In the genomic region with DNA sequence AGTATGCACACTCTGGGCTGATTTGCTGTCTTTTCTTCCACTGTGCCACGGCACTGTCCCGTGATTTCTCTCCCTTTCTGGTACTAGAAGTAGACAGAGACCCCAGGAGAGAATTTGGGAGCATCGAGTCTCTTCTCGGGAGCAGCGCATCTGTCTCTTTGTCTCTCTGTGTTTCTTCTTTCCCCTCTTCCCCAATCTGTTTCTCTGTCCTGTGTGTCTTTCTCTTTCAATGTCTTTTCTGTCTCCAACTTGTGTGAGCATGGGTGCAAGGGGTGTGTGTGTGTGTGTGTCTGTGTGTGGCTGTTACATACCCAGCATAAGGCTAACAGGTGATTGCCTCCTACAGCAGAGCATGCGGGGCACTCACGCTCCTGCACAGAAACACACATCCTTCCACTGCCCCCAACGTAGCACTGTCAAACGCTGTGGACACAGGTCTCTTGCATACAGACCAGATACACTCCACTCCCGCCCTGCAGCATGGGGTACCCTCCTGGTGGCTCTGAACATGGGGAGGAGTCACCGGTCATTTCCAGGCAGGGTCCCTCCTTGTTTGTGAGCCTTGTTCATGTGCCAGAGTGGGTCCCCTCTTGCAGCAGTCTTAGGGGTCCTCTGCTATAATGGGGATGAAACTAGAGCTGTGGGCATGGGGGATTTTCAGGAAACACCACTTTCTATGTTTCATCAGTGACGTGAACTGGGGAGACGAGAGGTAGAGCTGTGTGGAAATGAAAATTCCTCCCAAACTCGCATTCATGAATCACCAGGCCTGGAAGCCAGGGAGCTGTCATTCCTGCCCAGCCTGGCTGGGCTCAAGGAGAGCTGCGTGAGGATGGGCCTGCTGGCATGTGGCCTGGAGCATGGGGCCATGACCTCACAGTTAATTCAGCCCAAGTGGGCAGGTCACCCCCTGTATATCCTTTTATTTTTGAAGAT, we compare ENCODE assay signal across 9 cellular contexts. TPM values are rescaled to one million over a fixed set of nuclear protein-coding genes. Genes with fewer than 3 reads are reported as not detected.
A peak's percentile ranks its signal among the peaks of the same experiment; 100 is the strongest.
DNase-seq lines count a peak whose midpoint lies in the region; ATAC-seq and TF ChIP-seq lines count a peak whose summit lies in the region.
"Had no signal": no experiment of that assay in that cellular context is flagged by ENCODE, and none has a peak within 500 bp of the region (broad histone marks: within the 10 kb centered on the region; RNA-seq: fewer than 3 reads in every experiment).

No MANE protein-coding gene starts in this region.

- H3K9me2 ChIP-seq in hepatocyte (replicated peaks; ENCODE audit: insufficient read depth), result no peaks in the 10 kb centered on the region

- H3K4me1 ChIP-seq in hepatocyte (ENCODE audit: insufficient read depth), result no peaks in the 10 kb centered on the region

- no peak overlapping the region for H3K27ac Mint-ChIP-seq in activated T-helper 2 cell treated with anti-CD3 and anti-CD28 coated beads, Interferon-gamma antibody, Interleukin-2, Interleukin-4, amounts not matched to agents 10 μg/mL and 5 μg/mL and 100 μg/mL, durations not matched to agents 14 hours and 24 hours and 36 hours

- no peaks in the 10 kb centered on the region for H4K20me1 ChIP-seq in hepatocyte (ENCODE audit: insufficient read depth, poor library complexity, severe bottlenecking)

- no peaks in the 10 kb centered on the region for H3K9me3 Mint-ChIP-seq in activated T-helper 2 cell treated with anti-CD3 and anti-CD28 coated beads, Interferon-gamma antibody, Interleukin-2, Interleukin-4, amounts not matched to agents 10 μg/mL and 5 μg/mL and 100 μg/mL, durations not matched to agents 14 hours and 24 hours and 36 hours

- DNase-seq in DMS79 treated with DMSO at 0.1 percent for 48 hours (lab: John Stamatoyannopoulos, UW) (peak; percentile 5), DMS79 (lab: John Stamatoyannopoulos, UW) (no peak), hepatocyte (ENCODE audit: low spot score) (peak; percentile 26), stromal cell of bone marrow (ENCODE audit: low read depth) (peak; percentile 71), C1 segment of cervical spinal cord (lab: John Stamatoyannopoulos, UW) (no peak)
- DNase-seq in activated T-helper 2 cell treated with anti-CD3 and anti-CD28 coated beads, Interferon-gamma antibody, Interleukin-2, Interleukin-4, amounts not matched to agents 10 μg/mL and 5 μg/mL and 100 μg/mL, durations not matched to agents 14 hours and 24 hours and 36 hours (ENCODE audit: low spot score), result no peak

- no peak overlapping the region for H2AFZ ChIP-seq in hepatocyte

- intact Hi-C loops in activated T-helper 2 cell treated with anti-CD3 and anti-CD28 coated beads, Interferon-gamma antibody, Interleukin-2, Interleukin-4, amounts not matched to agents 10 μg/mL and 5 μg/mL and 100 μg/mL, durations not matched to agents 14 hours and 24 hours and 36 hours (cut with micrococcal nuclease), result loop anchor here (5.0 kb wide), 1 partner anchor 96 kb away; no protein-coding TSS in a partner anchor

- H3K4me2 ChIP-seq in hepatocyte, result peak overlapping the region; percentile 81

- no peaks in the 10 kb centered on the region for H3K9me3 ChIP-seq in hepatocyte (ENCODE audit: low read depth)

- no peak for TF ChIP-seq CTCF in hepatocyte (IDR thresholded peaks at IDR 0.05; ENCODE audit: poor library complexity)

- H3K36me3 ChIP-seq in hepatocyte (replicated peaks; ENCODE audit: insufficient read depth, low read depth), result no peaks in the 10 kb centered on the region

- H3K79me2 ChIP-seq in hepatocyte, result no peaks in the 10 kb centered on the region

- H3K27ac ChIP-seq in hepatocyte, result no peak overlapping the region
- H3K27ac ChIP-seq: C4-2B had no signal

- no peaks in the 10 kb centered on the region for H3K36me3 Mint-ChIP-seq in activated T-helper 2 cell treated with anti-CD3 and anti-CD28 coated beads, Interferon-gamma antibody, Interleukin-2, Interleukin-4, amounts not matched to agents 10 μg/mL and 5 μg/mL and 100 μg/mL, durations not matched to agents 14 hours and 24 hours and 36 hours (ENCODE audit: low read depth)

- ATAC-seq in HG02973 (IDR thresholded peaks at IDR 0.05; ENCODE audit: unreplicated experiment) (no peak), HG02938 (IDR thresholded peaks at IDR 0.05; ENCODE audit: unreplicated experiment) (no peak)

- peaks cover 11% of the 10 kb centered on the region for H3K4me1 Mint-ChIP-seq in activated T-helper 2 cell treated with anti-CD3 and anti-CD28 coated beads, Interferon-gamma antibody, Interleukin-2, Interleukin-4, amounts not matched to agents 10 μg/mL and 5 μg/mL and 100 μg/mL, durations not matched to agents 14 hours and 24 hours and 36 hours (ENCODE audit: low read depth)

- H3K27me3 ChIP-seq in hepatocyte, result peaks cover 35% of the 10 kb centered on the region

- no peak overlapping the region for H3K4me3 ChIP-seq in hepatocyte

- 58% methylated on average over 15 of the region's 15 CpGs for WGBS in hepatocyte (ENCODE audit: low lambda C conversion rate, missing lambda C conversion rate)

- H3K4me3 Mint-ChIP-seq in activated T-helper 2 cell treated with anti-CD3 and anti-CD28 coated beads, Interferon-gamma antibody, Interleukin-2, Interleukin-4, amounts not matched to agents 10 μg/mL and 5 μg/mL and 100 μg/mL, durations not matched to agents 14 hours and 24 hours and 36 hours (ENCODE audit: low read depth), result peak overlapping the region; percentile 55

- peaks cover 46% of the 10 kb centered on the region for H3K27me3 Mint-ChIP-seq in activated T-helper 2 cell treated with anti-CD3 and anti-CD28 coated beads, Interferon-gamma antibody, Interleukin-2, Interleukin-4, amounts not matched to agents 10 μg/mL and 5 μg/mL and 100 μg/mL, durations not matched to agents 14 hours and 24 hours and 36 hours (ENCODE audit: low read depth)

RNA-seq across cellular contexts. Expression of a gene that starts 1.0 kb away (rescaled TPM):
- 0.39 and 0.46 TPM in 2 replicates for total RNA-seq in activated T-helper 2 cell treated with anti-CD3 and anti-CD28 coated beads, Interferon-gamma antibody, Interleukin-2, Interleukin-4, amounts not matched to agents 10 μg/mL and 5 μg/mL and 100 μg/mL, durations not matched to agents 14 hours and 24 hours and 36 hours
- 0.60 and 0.87 TPM in 2 replicates for total RNA-seq in hepatocyte
- 0.95 and 2.1 TPM in 2 replicates for polyA plus RNA-seq in hepatocyte

Comparison
In these comparisons a context has a peak if more than half of its experiments do, and no peak if none do; other contexts are left out.
1. DNase-seq: peak in DMS79 treated with DMSO at 0.1 percent for 48 hours (single experiment), hepatocyte (single experiment) and stromal cell of bone marrow (single experiment); none in DMS79 (single experiment), activated T-helper 2 cell treated with anti-CD3 and anti-CD28 coated beads, Interferon-gamma antibody, Interleukin-2, Interleukin-4, amounts not matched to agents 10 μg/mL and 5 μg/mL and 100 μg/mL, durations not matched to agents 14 hours and 24 hours and 36 hours (single experiment) and C1 segment of cervical spinal cord (0 of 14).